Comparison of ENCODE assay signal across 28 cellular contexts in genomic region chr19:15050639-15051038, GRCh38. TPM values are rescaled to one million over a fixed set of nuclear protein-coding genes. Genes with fewer than 3 reads are reported as not detected.
DNase-seq lines count a peak whose midpoint lies in the region; ATAC-seq and TF ChIP-seq lines count a peak whose summit lies in the region.
"Had no signal": no experiment of that assay in that cellular context is flagged by ENCODE, and none has a peak within 500 bp of the region (broad histone marks: within the 10 kb centered on the region; RNA-seq: fewer than 3 reads in every experiment).

No MANE protein-coding gene starts in this region.

- no TSS peak for BruUV-seq in PC-9 (replicated peaks; lab: Mats Ljungman, UMichigan)

- TF ChIP-seq CTCF in HEK293 (tag by site-specific recombination; IDR thresholded peaks at IDR 0.05): no peak
- TF ChIP-seq CTCF in PC-9 (conservative IDR thresholded peaks at IDR 0.05): no peak
- no peak for TF ChIP-seq CTCF in parathyroid adenoma (IDR thresholded peaks at IDR 0.05)
- no peak for TF ChIP-seq CTCF in suprapubic skin (IDR thresholded peaks at IDR 0.05)

- H3K27me3 ChIP-seq in PC-9 (ENCODE audit: insufficient read depth, low read depth) (no peaks in the 10 kb centered on the region), parathyroid adenoma (ENCODE audit: control insufficient read depth, insufficient read depth, low read length) (no peaks in the 10 kb centered on the region), suprapubic skin (peaks cover 5% of the 10 kb centered on the region)
- H3K27me3 ChIP-seq: BE2C, BLaER1 had no signal

- 90% methylated on average over 2 of the region's 2 CpGs for WGBS in suprapubic skin

- CTCF ChIA-PET in HEK293 (lab: Yijun Ruan, JAX): no interaction called here
- CTCF ChIA-PET in PC-9 (lab: Charles Lee): no interaction called here
- CTCF ChIA-PET in activated CD8-positive, alpha-beta T cell treated with anti-CD3 and anti-CD28 coated beads, Interleukin-2, amount 10 ng/mL, durations not matched to agents 7 days and 5 days (lab: Charles Lee): no interaction called here

- no peaks in the 10 kb centered on the region for H3K9me3 Mint-ChIP-seq in activated CD8-positive, alpha-beta T cell treated with anti-CD3 and anti-CD28 coated beads, Interleukin-2, amount 10 ng/mL, durations not matched to agents 7 days and 5 days (ENCODE audit: insufficient read depth)

- no peaks in the 10 kb centered on the region for H3K4me1 ChIP-seq in HEK293 (ENCODE audit: control insufficient read depth, insufficient read depth, low read length)
- H3K4me1 ChIP-seq in PC-9 (replicated peaks; ENCODE audit: insufficient read depth): peaks cover 28% of the 10 kb centered on the region
- H3K4me1 ChIP-seq in parathyroid adenoma: peaks cover 36% of the 10 kb centered on the region
- peaks cover 6% of the 10 kb centered on the region for H3K4me1 ChIP-seq in suprapubic skin
- H3K4me1 ChIP-seq: BE2C, BLaER1 had no signal

- intact Hi-C loops in PC-9 (cut with micrococcal nuclease; ENCODE audit: unreplicated experiment): no loop called here

- peaks cover 18% of the 10 kb centered on the region for H3F3A ChIP-seq in PC-9 (ENCODE audit: insufficient read depth, low read depth)

- no peak overlapping the region for H2AFZ ChIP-seq in PC-9
- no peak overlapping the region for H2AFZ ChIP-seq in parathyroid adenoma

- H3K9me3 ChIP-seq in HEK293 (ENCODE audit: control insufficient read depth, insufficient read depth, low read depth, low read length): no peaks in the 10 kb centered on the region
- H3K9me3 ChIP-seq in PC-9 (ENCODE audit: insufficient read depth, low read depth): no peaks in the 10 kb centered on the region
- no peaks in the 10 kb centered on the region for H3K9me3 ChIP-seq in parathyroid adenoma (ENCODE audit: control insufficient read depth, low read length)
- H3K9me3 ChIP-seq in suprapubic skin: no peaks in the 10 kb centered on the region
- H3K9me3 ChIP-seq: BE2C, BLaER1 had no signal

- TF ChIP-seq POLR2A in suprapubic skin (IDR thresholded peaks at IDR 0.05): no peak

- H3K36me3 Mint-ChIP-seq in activated CD8-positive, alpha-beta T cell treated with anti-CD3 and anti-CD28 coated beads, Interleukin-2, amount 10 ng/mL, durations not matched to agents 7 days and 5 days (ENCODE audit: low read depth): no peaks in the 10 kb centered on the region
- H3K36me3 Mint-ChIP-seq: CD14-positive monocyte; CD4-positive, alpha-beta memory T cell; CD4-positive, CD25-positive, alpha-beta regulatory T cell; CD8-positive, alpha-beta memory T cell had no signal

- no peak for TF ChIP-seq EP300 in suprapubic skin (IDR thresholded peaks at IDR 0.05)

- H3K4me3 ChIP-seq in HEK293 (ENCODE audit: low read depth, low read length) (no peak overlapping the region), PC-9 (peak overlapping the region; percentile 57), parathyroid adenoma (ENCODE audit: low read depth, low read length) (no peak overlapping the region), suprapubic skin (peak overlapping the region; percentile 30)
- H3K4me3 ChIP-seq: BLaER1, GM12878 had no signal

- peaks cover 50% of the 10 kb centered on the region for H3K79me2 ChIP-seq in PC-9 (ENCODE audit: low read depth)
- H3K79me2 ChIP-seq in parathyroid adenoma: no peaks in the 10 kb centered on the region

- H3K27ac Mint-ChIP-seq in activated CD8-positive, alpha-beta T cell treated with anti-CD3 and anti-CD28 coated beads, Interleukin-2, amount 10 ng/mL, durations not matched to agents 7 days and 5 days: no peak overlapping the region
- H3K27ac Mint-ChIP-seq: CD4-positive, alpha-beta memory T cell; CD4-positive, CD25-positive, alpha-beta regulatory T cell; CD8-positive, alpha-beta memory T cell had no signal

- no peaks in the 10 kb centered on the region for H3K4me1 Mint-ChIP-seq in activated CD8-positive, alpha-beta T cell treated with anti-CD3 and anti-CD28 coated beads, Interleukin-2, amount 10 ng/mL, durations not matched to agents 7 days and 5 days (ENCODE audit: low read depth)
- H3K4me1 Mint-ChIP-seq: CD14-positive monocyte; CD4-positive, alpha-beta memory T cell; CD4-positive, CD25-positive, alpha-beta regulatory T cell; CD8-positive, alpha-beta memory T cell had no signal

- no peak for ATAC-seq in activated CD8-positive, alpha-beta T cell treated with anti-CD3 and anti-CD28 coated beads, Interleukin-2, amount 10 ng/mL, durations not matched to agents 7 days and 5 days
- ATAC-seq in HG02884 (IDR thresholded peaks at IDR 0.05; ENCODE audit: unreplicated experiment): no peak
- ATAC-seq: GM12878 had no signal

- H3K9me2 ChIP-seq in PC-9 (ENCODE audit: insufficient read depth): no peaks in the 10 kb centered on the region

- H3K27me3 Mint-ChIP-seq in activated CD8-positive, alpha-beta T cell treated with anti-CD3 and anti-CD28 coated beads, Interleukin-2, amount 10 ng/mL, durations not matched to agents 7 days and 5 days (ENCODE audit: low read depth): peaks cover 3% of the 10 kb centered on the region

- H3K9ac ChIP-seq in parathyroid adenoma: no peak overlapping the region
- H3K9ac ChIP-seq: BLaER1 had no signal

- no peak overlapping the region for H3K27ac ChIP-seq in HEK293 (ENCODE audit: extremely low read depth, low read depth, low read length)
- no peak overlapping the region for H3K27ac ChIP-seq in PC-9
- peak overlapping the region; percentile 96 for H3K27ac ChIP-seq in parathyroid adenoma
- no peak overlapping the region for H3K27ac ChIP-seq in suprapubic skin
- H3K27ac ChIP-seq: BLaER1 had no signal

- POLR2A ChIA-PET in HEK293 (lab: Yijun Ruan, JAX) (no interaction called here), PC-9 (lab: Charles Lee; ENCODE audit: unreplicated experiment) (no interaction called here)
- POLR2A ChIA-PET in activated CD8-positive, alpha-beta T cell treated with anti-CD3 and anti-CD28 coated beads, Interleukin-2, amount 10 ng/mL, durations not matched to agents 7 days and 5 days (lab: Charles Lee): no interaction called here

- peak overlapping the region; percentile 80 for H3K4me2 ChIP-seq in PC-9
- H3K4me2 ChIP-seq in parathyroid adenoma (ENCODE audit: low read length): no peak overlapping the region
- H3K4me2 ChIP-seq: BLaER1 had no signal

- no peak overlapping the region for H3K4me3 Mint-ChIP-seq in activated CD8-positive, alpha-beta T cell treated with anti-CD3 and anti-CD28 coated beads, Interleukin-2, amount 10 ng/mL, durations not matched to agents 7 days and 5 days
- H3K4me3 Mint-ChIP-seq: CD14-positive monocyte; CD4-positive, CD25-positive, alpha-beta regulatory T cell; CD8-positive, alpha-beta memory T cell had no signal

- H3K36me3 ChIP-seq in HEK293 (ENCODE audit: control insufficient read depth in 2 of 2, insufficient read depth in 1 of 2, low read length in 2 of 2) (no peaks in the 10 kb centered on the region), PC-9 (ENCODE audit: low read depth) (peaks cover 33% of the 10 kb centered on the region), parathyroid adenoma (ENCODE audit: control insufficient read depth, insufficient read depth, low read length) (no peaks in the 10 kb centered on the region), suprapubic skin (no peaks in the 10 kb centered on the region)
- H3K36me3 ChIP-seq: BE2C, BLaER1 had no signal

- no peaks in the 10 kb centered on the region for H4K20me1 ChIP-seq in PC-9 (ENCODE audit: insufficient read depth)
- H4K20me1 ChIP-seq: BLaER1 had no signal

- DNase-seq in PC-9 (no peak), suprapubic skin (ENCODE audit: low spot score in 2 of 2) (no peak), SW480 (ENCODE audit: low spot score) (no peak)
- no peak for DNase-seq in activated CD8-positive, alpha-beta T cell treated with anti-CD3 and anti-CD28 coated beads, Interleukin-2, amount 10 ng/mL, durations not matched to agents 7 days and 5 days
- DNase-seq: 8988T; ACHN; BE2C; C1 segment of cervical spinal cord; CD4-positive, alpha-beta memory T cell; CD4-positive, CD25-positive, alpha-beta regulatory T cell; CD8-positive, alpha-beta memory T cell; COR-L47; DMS 273 treated with DMSO at 0.1 percent for 48 hours; DMS153; DMS53; DMS79; DND-41; EL; GDM1 had no signal

TF ChIP-seq in HEK293, 187 proteins besides CTCF, POLR2A, EP300 and RAD21:
- TF ChIP-seq ZNF10 (tag by site-specific recombination; IDR thresholded peaks at IDR 0.05) (no peak), ZNF366 (tag by site-specific recombination; conservative IDR thresholded peaks at IDR 0.05) (peak; percentile 76), ZBTB17 (tag by site-specific recombination; IDR thresholded peaks at IDR 0.05) (peak; percentile 90)

RNA-seq across cellular contexts. Expression of gene CASP14, which starts 1.4 kb away (rescaled TPM):
- 0.58 and 1.9 TPM in 2 replicates for total RNA-seq in PC-9 (2021)
- 100 to 1,000 TPM; 123 to 363 (median 254) TPM for total RNA-seq in suprapubic skin
- not detected for total RNA-seq in activated CD8-positive, alpha-beta T cell treated with anti-CD3 and anti-CD28 coated beads, Interleukin-2, amount 10 ng/mL, durations not matched to agents 7 days and 5 days
- total RNA-seq: A673; CD4-positive, alpha-beta memory T cell; CD4-positive, CD25-positive, alpha-beta regulatory T cell; CD8-positive, alpha-beta memory T cell; Daoy; G401 had no signal

RNA-seq across cellular contexts. Expression of gene OR1I1, which starts 31.4 kb away (rescaled TPM):
- total RNA-seq in PC-9 (2021) (not detected in 2 replicates), suprapubic skin (not detected)
- total RNA-seq in activated CD8-positive, alpha-beta T cell treated with anti-CD3 and anti-CD28 coated beads, Interleukin-2, amount 10 ng/mL, durations not matched to agents 7 days and 5 days: not detected
- total RNA-seq: A673; CD4-positive, alpha-beta memory T cell; CD4-positive, CD25-positive, alpha-beta regulatory T cell; CD8-positive, alpha-beta memory T cell; Daoy; G401; GM12878 had no signal

RNA-seq across cellular contexts. Expression of gene SYDE1, which starts 56.6 kb away (rescaled TPM):
- total RNA-seq in PC-9 (2021): 2.7 and 4.1 TPM in 2 replicates
- total RNA-seq in suprapubic skin: 10 to 100 TPM in 1 of 4 donors, 1 to 10 TPM in 3; 3.8 to 17.8 (median 6.8) TPM
- total RNA-seq in activated CD8-positive, alpha-beta T cell treated with anti-CD3 and anti-CD28 coated beads, Interleukin-2, amount 10 ng/mL, durations not matched to agents 7 days and 5 days: under 1 TPM in 1 of 2 experiments, not detected in 1; 0.13 TPM
- total RNA-seq: CD4-positive, alpha-beta memory T cell; CD4-positive, CD25-positive, alpha-beta regulatory T cell; GM12878 had no signal

Comparison
In these comparisons a context has a peak if more than half of its experiments do, and no peak if none do; other contexts are left out.
1. H3K4me3 ChIP-seq: peak in PC-9 (single experiment) and suprapubic skin (single experiment); none in HEK293 (single experiment) and parathyroid adenoma (single experiment).
2. RNA of gene CASP14, which starts 1.4 kb away (total RNA-seq): 123 to 363 TPM in suprapubic skin; 0.58 to 1.9 TPM in PC-9 and not detected in activated CD8-positive, alpha-beta T cell treated with anti-CD3 and anti-CD28 coated beads, Interleukin-2, amount 10 ng/mL, durations not matched to agents 7 days and 5 days; every median in the first group is over 10 times any median in the second.